Comparison of ENCODE assay signal across 7 cellular contexts in genomic region chr4:96383349-96383748, GRCh38.
"Had no signal": no experiment of that assay in that cellular context is flagged by ENCODE, and none has a peak within 500 bp of the region (broad histone marks: within the 10 kb centered on the region; RNA-seq: fewer than 3 reads in every experiment).

No MANE protein-coding gene starts in this region.

- DNase-seq: GM23248, GOT3, H7, HFFc6, IMR-90, KBM-7 had no signal

- H3K4me3 ChIP-seq: GM23248, HAP-1 had no signal
